13 cellular contexts compared by ENCODE assay signal in the genomic region with DNA sequence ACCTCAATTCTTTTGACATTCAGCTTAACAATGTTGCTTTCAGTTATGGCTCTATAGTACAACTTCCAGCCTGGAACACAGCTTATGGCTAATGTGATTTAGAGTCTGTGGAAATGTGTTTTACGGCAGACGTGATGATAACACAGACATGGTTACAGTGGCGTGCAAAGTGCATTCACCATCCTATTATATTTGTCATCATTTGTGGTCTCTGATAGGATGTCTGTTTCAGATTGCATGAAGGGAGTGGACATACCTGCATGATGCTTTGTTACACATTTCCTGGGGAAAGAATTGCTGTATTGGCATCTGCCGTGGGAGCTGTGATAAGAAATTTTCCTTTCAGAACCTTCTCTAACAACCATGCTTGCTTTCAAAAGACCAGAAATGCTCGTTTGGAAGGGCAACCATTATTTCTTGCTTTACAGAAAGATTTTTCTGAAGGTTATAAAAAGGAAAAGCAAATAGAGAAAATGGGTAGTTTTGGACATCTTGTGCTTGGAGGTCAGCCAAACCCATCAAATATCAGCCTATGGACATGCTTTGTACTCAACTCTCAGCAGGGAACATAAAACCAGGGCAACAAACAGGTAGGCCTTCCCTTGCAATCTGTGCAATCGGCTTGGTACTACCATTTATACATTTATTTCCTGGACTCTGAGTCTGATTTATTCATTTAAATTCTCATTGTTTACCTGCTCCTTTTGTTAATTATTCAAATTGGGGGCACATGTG.
"Had no signal": no experiment of that assay in that cellular context is flagged by ENCODE, and none has a peak within 500 bp of the region (broad histone marks: within the 10 kb centered on the region; RNA-seq: fewer than 3 reads in every experiment).

No MANE protein-coding gene starts in this region.

- H3K4me1 ChIP-seq: pancreas, suprapubic skin had no signal

- H3K4me2 ChIP-seq: hepatocyte had no signal

- H2AFZ ChIP-seq: hepatocyte had no signal

- H3K9me3 ChIP-seq: pancreas, suprapubic skin had no signal

- H3K27ac ChIP-seq: hepatocyte, pancreas, suprapubic skin had no signal

- DNase-seq: activated CD4-positive, alpha-beta T cell treated with anti-CD3 and anti-CD28 coated beads for 48 hours; activated CD8-positive, alpha-beta memory T cell treated with anti-CD3 and anti-CD28 coated beads, Interleukin-2, amount 50 U/mL, for 48 hours; activated CD8-positive, alpha-beta T cell treated with anti-CD3 and anti-CD28 coated beads, Interleukin-2, amount 10 ng/mL, durations not matched to agents 7 days and 5 days; activated naive CD4-positive, alpha-beta T cell treated with Interleukin-2 at 50 U/mL for 16 hours; central memory CD4-positive, alpha-beta T cell; effector memory CD4-positive, alpha-beta T cell; kidney glomerular epithelial cell; pancreas; stimulated activated CD4-positive, alpha-beta T cell treated with anti-CD3 and anti-CD28 coated beads, Interleukin-4, amount 100 ng/mL, for 1 hour; stimulated activated CD8-positive, alpha-beta memory T cell treated with anti-CD3 and anti-CD28 coated beads, Interleukin-4, amount 100 ng/mL, for 48 hours; stimulated activated naive CD8-positive, alpha-beta T cell treated with anti-CD3 and anti-CD28 coated beads, Interleukin-15, Interleukin-2, amounts not matched to agents 100 U/mL and 50 U/mL, for 24 hours had no signal

- H3K4me3 ChIP-seq: hepatocyte, pancreas, suprapubic skin had no signal

- H3K36me3 ChIP-seq: pancreas, suprapubic skin had no signal

- H3K79me2 ChIP-seq: hepatocyte had no signal

- H3K27me3 ChIP-seq: hepatocyte, pancreas, suprapubic skin had no signal
